In the genomic region with DNA sequence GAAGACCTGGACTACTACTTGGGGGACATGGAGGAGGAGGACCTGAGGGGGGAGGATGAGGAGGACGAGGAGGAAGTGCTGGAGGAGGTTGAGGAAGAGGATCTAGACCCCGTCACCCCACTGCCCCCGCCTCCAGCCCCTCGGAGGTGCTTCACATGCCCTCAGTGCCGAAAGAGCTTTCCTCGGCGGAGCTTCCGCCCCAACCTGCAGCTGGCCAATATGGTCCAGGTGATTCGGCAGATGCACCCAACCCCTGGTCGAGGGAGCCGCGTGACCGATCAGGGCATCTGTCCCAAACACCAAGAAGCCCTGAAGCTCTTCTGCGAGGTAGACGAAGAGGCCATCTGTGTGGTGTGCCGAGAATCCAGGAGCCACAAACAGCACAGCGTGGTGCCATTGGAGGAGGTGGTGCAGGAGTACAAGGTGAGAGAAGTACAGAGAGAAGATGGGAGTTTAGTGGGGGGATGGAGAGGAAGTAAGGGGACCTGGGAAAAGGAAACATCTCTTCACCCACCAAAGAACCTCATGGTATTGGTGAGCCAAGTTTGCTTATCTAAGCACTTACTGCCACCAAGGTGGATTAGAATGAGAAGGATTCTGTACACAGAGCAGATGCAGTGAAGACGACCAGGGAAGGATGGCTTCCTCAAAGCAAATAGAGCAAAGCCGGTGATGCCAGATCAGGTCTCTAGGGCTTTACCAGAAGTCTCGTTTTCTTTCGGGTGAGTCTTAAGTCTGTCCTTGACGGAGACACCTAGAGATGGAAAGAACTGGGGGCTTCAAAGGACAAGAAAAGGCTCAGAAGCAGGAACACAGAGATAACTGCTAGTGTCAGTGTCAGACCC, we compare ENCODE assay signal across 8 cellular contexts. TPM values are rescaled to one million over a fixed set of nuclear protein-coding genes. Genes with fewer than 3 reads are reported as not detected.
DNase-seq lines count a peak whose midpoint lies in the region; ATAC-seq and TF ChIP-seq lines count a peak whose summit lies in the region.

No MANE protein-coding gene starts in this region.

- CTCF ChIA-PET in naive thymus-derived CD4-positive, alpha-beta T cell (lab: Charles Lee): interaction anchor here (0.6 to 1.9 kb wide), 3 partner anchors 19 to 37 kb away, joined by 3 to 9 read pairs (median 4); a partner anchor contains a TSS

- peaks cover 10% of the 10 kb centered on the region for H3K27me3 Mint-ChIP-seq in central memory CD8-positive, alpha-beta T cell
- H3K27me3 Mint-ChIP-seq in naive thymus-derived CD4-positive, alpha-beta T cell: peaks cover 0 to 9% (median 0%) of the 10 kb centered on the region in 5 donors

- no peak for ATAC-seq in central memory CD8-positive, alpha-beta T cell (replicated peaks; ENCODE audit: extremely low read depth, poor library complexity, severe bottlenecking)
- ATAC-seq in naive thymus-derived CD4-positive, alpha-beta T cell: no peak
- ATAC-seq in HG03135 (IDR thresholded peaks at IDR 0.05; ENCODE audit: unreplicated experiment) (no peak), left lobe of liver (no peak), HG03432 (IDR thresholded peaks at IDR 0.05; ENCODE audit: unreplicated experiment) (no peak), GM19324 (IDR thresholded peaks at IDR 0.05; ENCODE audit: low FRiP score, unreplicated experiment) (no peak)

- H3K4me1 Mint-ChIP-seq in central memory CD8-positive, alpha-beta T cell: peaks cover 65% of the 10 kb centered on the region
- peaks cover 18 to 70% (median 57%) of the 10 kb centered on the region in 7 donors for H3K4me1 Mint-ChIP-seq in naive thymus-derived CD4-positive, alpha-beta T cell

- peak overlapping the region; percentile 95 for H3K27ac ChIP-seq in naive thymus-derived CD4-positive, alpha-beta T cell (ENCODE audit: low read depth, low read length)

- intact Hi-C loops in naive thymus-derived CD4-positive, alpha-beta T cell (cut with micrococcal nuclease): loop anchor here in 1 of 2 donors (10.0 kb wide), 1 partner anchor 360 kb away; a partner anchor contains a TSS

- H3K27me3 ChIP-seq in BE2C: no peaks in the 10 kb centered on the region
- no peaks in the 10 kb centered on the region for H3K27me3 ChIP-seq in MG63
- no peaks in the 10 kb centered on the region for H3K27me3 ChIP-seq in naive thymus-derived CD4-positive, alpha-beta T cell (ENCODE audit: control insufficient read depth in 2 of 2, insufficient read depth in 2 of 2, low read length in 2 of 2)

- H3K4me3 ChIP-seq in BE2C (ENCODE audit: low read depth, low read length) (peak overlapping the region; percentile 89), MG63 (peak overlapping the region; percentile 96)
- H3K4me3 ChIP-seq in naive thymus-derived CD4-positive, alpha-beta T cell (ENCODE audit: low read length): peak overlapping the region; percentile 90

- peak overlapping the region; percentile 93 for H3K27ac Mint-ChIP-seq in central memory CD8-positive, alpha-beta T cell (ENCODE audit: low read depth)
- H3K27ac Mint-ChIP-seq in naive thymus-derived CD4-positive, alpha-beta T cell: peak overlapping the region; percentile 98 to 100 (median 100)

- H3K36me3 ChIP-seq in BE2C: no peaks in the 10 kb centered on the region; the same call in 1 of the 2 replicates
- peaks cover 45% of the 10 kb centered on the region for H3K36me3 ChIP-seq in MG63
- H3K36me3 ChIP-seq in naive thymus-derived CD4-positive, alpha-beta T cell (ENCODE audit: control insufficient read depth in 2 of 3, insufficient read depth in 3 of 3, low read length in 3 of 3): peaks cover 0 to 18% (median 0%) of the 10 kb centered on the region in 3 experiments

- H3K4me3 Mint-ChIP-seq in central memory CD8-positive, alpha-beta T cell: peak overlapping the region; percentile 90
- H3K4me3 Mint-ChIP-seq in naive thymus-derived CD4-positive, alpha-beta T cell: peak overlapping the region; percentile 89 to 100 (median 98)

- POLR2A ChIA-PET in naive thymus-derived CD4-positive, alpha-beta T cell (lab: Charles Lee): interaction anchor here (0.8 to 14.6 kb wide), 11 partner anchors 10 to 52 kb away, joined by 3 to 241 read pairs (median 46); a partner anchor contains a TSS

- no peaks in the 10 kb centered on the region for H3K4me1 ChIP-seq in BE2C
- peaks cover 20 to 22% of the 10 kb centered on the region in 2 donors for H3K4me1 ChIP-seq in naive thymus-derived CD4-positive, alpha-beta T cell (ENCODE audit: control insufficient read depth in 2 of 2, insufficient read depth in 2 of 2, low read length in 2 of 2)

- H3K9me3 Mint-ChIP-seq in central memory CD8-positive, alpha-beta T cell: peaks cover 6% of the 10 kb centered on the region
- peaks cover 0 to 28% (median 0%) of the 10 kb centered on the region in 11 donors for H3K9me3 Mint-ChIP-seq in naive thymus-derived CD4-positive, alpha-beta T cell

- no peak for TF ChIP-seq CTCF in BE2C (IDR thresholded peaks at IDR 0.05; ENCODE audit: low read depth, low read length)

- peaks cover 55% of the 10 kb centered on the region for H3K36me3 Mint-ChIP-seq in central memory CD8-positive, alpha-beta T cell (ENCODE audit: insufficient read depth)
- peaks cover 0 to 19% (median 7%) of the 10 kb centered on the region in 5 donors for H3K36me3 Mint-ChIP-seq in naive thymus-derived CD4-positive, alpha-beta T cell

- DNase-seq in BE2C: no peak
- DNase-seq in MG63: no peak
- DNase-seq in central memory CD8-positive, alpha-beta T cell (ENCODE audit: low spot score in 2 of 2): no peak
- DNase-seq in naive thymus-derived CD4-positive, alpha-beta T cell: peak in 3 of 9 donors; percentile 46 to 58 (median 46)
- no peak for DNase-seq in left lobe of liver (ENCODE audit: low spot score)

- no peaks in the 10 kb centered on the region for H3K9me3 ChIP-seq in BE2C
- H3K9me3 ChIP-seq in MG63: no peaks in the 10 kb centered on the region
- H3K9me3 ChIP-seq in naive thymus-derived CD4-positive, alpha-beta T cell (ENCODE audit: control insufficient read depth in 2 of 3, low read length in 3 of 3): no peaks in the 10 kb centered on the region

RNA-seq across cellular contexts. Expression of a gene that starts 1.5 kb away (rescaled TPM):
- 80.4 TPM for polyA plus RNA-seq in BE2C (2012; ENCODE audit: insufficient read depth, insufficient read length, low read depth)
- total RNA-seq in MG63 (2014; rRNA removed; shearing (Covaris generic); ENCODE audit: low replicate concordance): 31.9 and 43.0 TPM in 2 replicates
- 10 to 100 TPM; 27.3 to 36.5 (median 32.6) TPM for total RNA-seq in naive thymus-derived CD4-positive, alpha-beta T cell
- 1 to 10 TPM in 1 of 2 donors, under 1 TPM in 1; 0.72 to 1.1 TPM for polyA plus RNA-seq in naive thymus-derived CD4-positive, alpha-beta T cell
- total RNA-seq in left lobe of liver: 23.0 TPM

RNA-seq across cellular contexts. Expression of a gene that starts 19.1 kb away (rescaled TPM):
- polyA plus RNA-seq in BE2C (2012; ENCODE audit: insufficient read depth, insufficient read length, low read depth): 2,500 TPM
- total RNA-seq in MG63 (2014; rRNA removed; shearing (Covaris generic); ENCODE audit: low replicate concordance): 8,781 and 10,327 TPM in 2 replicates
- 1,000 to 10,000 TPM; 1,703 to 2,739 (median 2,322) TPM for total RNA-seq in naive thymus-derived CD4-positive, alpha-beta T cell
- 1,000 to 10,000 TPM; 2,748 to 2,829 TPM for polyA plus RNA-seq in naive thymus-derived CD4-positive, alpha-beta T cell
- total RNA-seq in left lobe of liver: 510 TPM

RNA-seq across cellular contexts. Expression of a gene that starts 19.6 kb away (rescaled TPM):
- polyA plus RNA-seq in BE2C (2012; ENCODE audit: insufficient read depth, insufficient read length, low read depth): 3.2 TPM
- total RNA-seq in MG63 (2014; rRNA removed; shearing (Covaris generic); ENCODE audit: low replicate concordance): 15.6 and 22.6 TPM in 2 replicates
- total RNA-seq in naive thymus-derived CD4-positive, alpha-beta T cell: 1 to 10 TPM; 1.1 to 6.1 (median 3.6) TPM
- under 1 TPM in 1 of 2 donors, not detected in 1; 0.28 TPM for polyA plus RNA-seq in naive thymus-derived CD4-positive, alpha-beta T cell
- total RNA-seq in left lobe of liver: 0.23 TPM

RNA-seq across cellular contexts. Expression of a gene that starts 36.3 kb away (rescaled TPM):
- 33.8 TPM for polyA plus RNA-seq in BE2C (2012; ENCODE audit: insufficient read depth, insufficient read length, low read depth)
- 3.9 and 5.8 TPM in 2 replicates for total RNA-seq in MG63 (2014; rRNA removed; shearing (Covaris generic); ENCODE audit: low replicate concordance)
- total RNA-seq in naive thymus-derived CD4-positive, alpha-beta T cell: 10 to 100 TPM; 31.4 to 71.6 (median 35.7) TPM
- polyA plus RNA-seq in naive thymus-derived CD4-positive, alpha-beta T cell: 10 to 100 TPM; 39.2 to 50.5 TPM
- total RNA-seq in left lobe of liver: 6.0 TPM
